Comparison of ENCODE assay signal across 34 cellular contexts in the genomic region with DNA sequence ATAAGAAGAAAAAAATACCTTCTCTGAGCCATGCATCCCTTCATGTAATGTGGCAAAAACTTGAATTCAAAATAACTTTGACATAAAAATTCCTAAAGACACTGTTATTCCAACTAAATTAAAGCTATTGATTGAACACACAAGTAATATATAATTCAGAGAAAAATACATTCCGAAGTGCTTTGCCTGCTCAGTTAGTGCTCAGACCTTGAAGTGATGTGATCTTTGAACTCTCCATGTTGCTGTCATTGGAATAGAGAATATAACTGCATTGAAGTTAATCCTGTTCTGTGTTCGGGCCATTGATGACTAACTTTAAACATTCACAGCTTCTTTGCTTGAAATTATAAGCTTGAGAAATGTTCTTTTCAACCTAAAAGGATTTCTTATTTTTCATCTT.
"Had no signal": no experiment of that assay in that cellular context is flagged by ENCODE, and none has a peak within 500 bp of the region (broad histone marks: within the 10 kb centered on the region; RNA-seq: fewer than 3 reads in every experiment).

No MANE protein-coding gene starts in this region.

- H3K9ac ChIP-seq: KMS-11 had no signal

- H3K4me2 ChIP-seq: KMS-11 had no signal

- H3K4me3 ChIP-seq: MG63 had no signal

- H3K9me3 ChIP-seq: MG63 had no signal

- H3K27ac ChIP-seq: KMS-11 had no signal

- H3K27me3 ChIP-seq: MG63 had no signal

- H3K36me3 ChIP-seq: MG63 had no signal

- DNase-seq: Karpas-422, Kasumi-1, MG63, MM.1S, MV-4-11, NCI-H1048, NCI-H1092, NCI-H1092 treated with DMSO at 0.1 percent for 48 hours, NCI-H1105, NCI-H1105 treated with DMSO at 0.1 percent for 48 hours, NCI-H1417, NCI-H1417 treated with DMSO at 0.1 percent for 48 hours, NCI-H1436, NCI-H1436 treated with DMSO at 0.1 percent for 48 hours, NCI-H146, NCI-H1694, NCI-H1694 treated with DMSO at 0.1 percent for 48 hours, NCI-H187, NCI-H187 treated with DMSO at 0.1 percent for 48 hours, NCI-H1930, NCI-H2029, NCI-H2029 treated with DMSO at 0.1 percent for 48 hours, NCI-H2081, NCI-H2081 treated with DMSO at 0.1 percent for 48 hours, NCI-H2107, NCI-H2171, NCI-H2171 treated with DMSO at 0.1 percent for 48 hours, NCI-H2227 treated with DMSO at 0.1 percent for 48 hours, NCI-H345, NCI-H446, NCI-H446 treated with DMSO at 0.1 percent for 48 hours, NCI-H510A, NCI-H510A treated with DMSO at 0.1 percent for 48 hours had no signal
